18 cellular contexts compared by ENCODE assay signal in the genomic region with DNA sequence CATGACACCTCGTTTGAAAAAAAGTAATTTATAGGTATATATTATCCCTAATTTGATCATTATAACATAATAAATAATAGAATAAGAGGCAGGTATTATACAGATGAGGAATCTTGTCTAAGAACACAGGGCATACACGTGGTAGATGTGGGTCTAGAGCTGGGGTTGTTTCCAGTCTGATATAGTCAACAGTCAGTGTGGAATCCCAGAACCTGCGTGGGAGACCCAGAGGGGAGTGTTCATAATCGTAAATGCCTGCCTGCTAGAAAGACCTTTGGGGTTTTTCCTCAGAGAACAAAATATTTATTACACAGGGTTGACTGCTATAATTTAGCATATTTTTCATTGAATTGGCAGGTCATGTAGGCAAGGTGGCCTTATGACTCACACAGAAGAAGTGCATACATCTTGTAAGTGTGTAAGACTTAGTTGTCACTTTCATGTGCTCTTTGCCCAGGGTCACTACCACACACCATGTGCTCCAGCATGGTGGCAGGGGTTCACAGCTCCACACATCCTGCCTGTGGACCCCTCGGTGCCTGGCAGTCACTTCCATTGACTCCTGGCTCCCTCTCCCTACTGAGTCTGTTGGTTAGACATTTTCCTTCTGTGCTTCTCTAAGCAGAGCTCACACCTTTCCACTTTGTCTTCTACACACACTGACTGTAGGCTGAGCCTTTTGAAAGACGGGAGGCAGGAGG.
DNase-seq lines count a peak whose midpoint lies in the region; ATAC-seq and TF ChIP-seq lines count a peak whose summit lies in the region.
"Had no signal": no experiment of that assay in that cellular context is flagged by ENCODE, and none has a peak within 500 bp of the region (broad histone marks: within the 10 kb centered on the region; RNA-seq: fewer than 3 reads in every experiment).

No MANE protein-coding gene starts in this region.

- peaks cover 97% of the 10 kb centered on the region for H3K4me1 Mint-ChIP-seq in CD4-positive, alpha-beta T cell (ENCODE audit: low read depth)
- H3K4me1 Mint-ChIP-seq in T-helper 2 cell treated with Interferon-gamma antibody and Interleukin-4, amounts not matched to agents 5 μg/mL and 100 μg/mL, for 36 hours (ENCODE audit: low read depth) = peaks cover 91% of the 10 kb centered on the region
- peaks cover 77% of the 10 kb centered on the region for H3K4me1 Mint-ChIP-seq in activated T-helper 17 cell treated with anti-CD3 and anti-CD28 coated beads, Interleukin-2, amount 50 U/mL, for 72 hours

- no peaks in the 10 kb centered on the region for H3K9me3 Mint-ChIP-seq in CD4-positive, alpha-beta T cell
- H3K9me3 Mint-ChIP-seq in T-helper 2 cell treated with Interferon-gamma antibody and Interleukin-4, amounts not matched to agents 5 μg/mL and 100 μg/mL, for 36 hours = no peaks in the 10 kb centered on the region
- no peaks in the 10 kb centered on the region for H3K9me3 Mint-ChIP-seq in activated T-helper 17 cell treated with anti-CD3 and anti-CD28 coated beads, Interleukin-2, amount 50 U/mL, for 72 hours

- no peak for DNase-seq in CD4-positive, alpha-beta T cell
- peak; percentile 67 for DNase-seq in T-helper 2 cell treated with Interferon-gamma antibody and Interleukin-4, amounts not matched to agents 5 μg/mL and 100 μg/mL, for 36 hours (ENCODE audit: low spot score)
- DNase-seq in stimulated activated CD4-positive, alpha-beta T cell treated with anti-CD3 and anti-CD28 coated beads, Interleukin-15, amount 100 ng/mL, for 24 hours = peak; percentile 68
- DNase-seq in NCI-H2081 (lab: John Stamatoyannopoulos, UW) = no peak
- no peak for DNase-seq in amniotic stem cell (lab: John Stamatoyannopoulos, UW)
- DNase-seq: cerebellar nuclear complex, DMS 273 treated with DMSO at 0.1 percent for 48 hours, foreskin melanocyte, GM23248, left lung, MM.1S, NCI-H774, Peyer's patch, posterior cingulate gyrus had no signal

- POLR2A ChIA-PET in CD4-positive, alpha-beta T cell (lab: Charles Lee) = interaction anchor here (0.6 to 2.6 kb wide), 6 partner anchors 12 to 148 kb away, joined by 3 to 15 read pairs (median 3); no protein-coding TSS in a partner anchor

- no peak for TF ChIP-seq CTCF in CD4-positive, alpha-beta T cell (IDR thresholded peaks at IDR 0.05)

- no peaks in the 10 kb centered on the region for H3K27me3 ChIP-seq in CD4-positive, alpha-beta T cell (ENCODE audit: control insufficient read depth, insufficient read depth, low read length)
- H3K27me3 ChIP-seq: left lung, Peyer's patch had no signal

- no peaks in the 10 kb centered on the region for H3K36me3 Mint-ChIP-seq in CD4-positive, alpha-beta T cell (ENCODE audit: low read depth)
- H3K36me3 Mint-ChIP-seq in T-helper 2 cell treated with Interferon-gamma antibody and Interleukin-4, amounts not matched to agents 5 μg/mL and 100 μg/mL, for 36 hours (ENCODE audit: low read depth) = peaks cover 3% of the 10 kb centered on the region
- H3K36me3 Mint-ChIP-seq in activated T-helper 17 cell treated with anti-CD3 and anti-CD28 coated beads, Interleukin-2, amount 50 U/mL, for 72 hours (ENCODE audit: low read depth) = no peaks in the 10 kb centered on the region

- ATAC-seq in CD4-positive, alpha-beta T cell (ENCODE audit: poor library complexity) = no peak
- ATAC-seq in activated T-helper 17 cell treated with anti-CD3 and anti-CD28 coated beads, Interleukin-2, amount 50 U/mL, for 72 hours (replicated peaks) = peak; percentile 68
- ATAC-seq in HG03045 (IDR thresholded peaks at IDR 0.05; ENCODE audit: unreplicated experiment) (no peak), HG02981 (IDR thresholded peaks at IDR 0.05; ENCODE audit: unreplicated experiment) (no peak)
- ATAC-seq: left lung had no signal

- H3K4me3 Mint-ChIP-seq in CD4-positive, alpha-beta T cell = peak overlapping the region; percentile 8
- H3K4me3 Mint-ChIP-seq in T-helper 2 cell treated with Interferon-gamma antibody and Interleukin-4, amounts not matched to agents 5 μg/mL and 100 μg/mL, for 36 hours = peak overlapping the region; percentile 61
- peak overlapping the region; percentile 55 for H3K4me3 Mint-ChIP-seq in activated T-helper 17 cell treated with anti-CD3 and anti-CD28 coated beads, Interleukin-2, amount 50 U/mL, for 72 hours

- intact Hi-C loops in CD4-positive, alpha-beta T cell (cut with DNase I, micrococcal nuclease) = loop anchor here in 1 of 2 experiments (2.0 kb wide), 1 partner anchor 19 kb away; no protein-coding TSS in a partner anchor

- H3K27me3 Mint-ChIP-seq in CD4-positive, alpha-beta T cell = no peaks in the 10 kb centered on the region
- no peaks in the 10 kb centered on the region for H3K27me3 Mint-ChIP-seq in T-helper 2 cell treated with Interferon-gamma antibody and Interleukin-4, amounts not matched to agents 5 μg/mL and 100 μg/mL, for 36 hours (ENCODE audit: low read depth)
- H3K27me3 Mint-ChIP-seq in activated T-helper 17 cell treated with anti-CD3 and anti-CD28 coated beads, Interleukin-2, amount 50 U/mL, for 72 hours = no peaks in the 10 kb centered on the region

- H3K27ac ChIP-seq in CD4-positive, alpha-beta T cell (ENCODE audit: low read depth, low read length) = peak overlapping the region; percentile 32
- H3K27ac ChIP-seq: GM23248, Peyer's patch, VCaP had no signal

- CTCF ChIA-PET in CD4-positive, alpha-beta T cell (lab: Charles Lee) = interaction anchor here (1.8 kb wide), 1 partner anchor 159 kb away, joined by 4 read pairs; no protein-coding TSS in a partner anchor

- H3K27ac Mint-ChIP-seq in CD4-positive, alpha-beta T cell = peak overlapping the region; percentile 92
- peak overlapping the region; percentile 83 for H3K27ac Mint-ChIP-seq in T-helper 2 cell treated with Interferon-gamma antibody and Interleukin-4, amounts not matched to agents 5 μg/mL and 100 μg/mL, for 36 hours
- H3K27ac Mint-ChIP-seq in activated T-helper 17 cell treated with anti-CD3 and anti-CD28 coated beads, Interleukin-2, amount 50 U/mL, for 72 hours = peak overlapping the region; percentile 69

- no peaks in the 10 kb centered on the region for H3K9me3 ChIP-seq in CD4-positive, alpha-beta T cell (ENCODE audit: control insufficient read depth, low read length)
- H3K9me3 ChIP-seq: left lung, Peyer's patch had no signal

Comparison
In these comparisons a context has a peak if more than half of its experiments do, and no peak if none do; other contexts are left out.
1. DNase-seq: peak in T-helper 2 cell treated with Interferon-gamma antibody and Interleukin-4, amounts not matched to agents 5 μg/mL and 100 μg/mL, for 36 hours (single experiment) and stimulated activated CD4-positive, alpha-beta T cell treated with anti-CD3 and anti-CD28 coated beads, Interleukin-15, amount 100 ng/mL, for 24 hours (single experiment); none in CD4-positive, alpha-beta T cell (0 of 10), NCI-H2081 (0 of 2) and amniotic stem cell (single experiment).
2. H3K4me3 Mint-ChIP-seq: peak in every context shown above with its lines; median percentile 61 in T-helper 2 cell treated with Interferon-gamma antibody and Interleukin-4, amounts not matched to agents 5 μg/mL and 100 μg/mL, for 36 hours; 55 in activated T-helper 17 cell treated with anti-CD3 and anti-CD28 coated beads, Interleukin-2, amount 50 U/mL, for 72 hours; 8 in CD4-positive, alpha-beta T cell.
3. Peak in every context shown above with its lines, with median percentiles within 50 percentile points of each other: H3K27ac Mint-ChIP-seq.